ENCODE assay signal across 8 cellular contexts in the genomic region with DNA sequence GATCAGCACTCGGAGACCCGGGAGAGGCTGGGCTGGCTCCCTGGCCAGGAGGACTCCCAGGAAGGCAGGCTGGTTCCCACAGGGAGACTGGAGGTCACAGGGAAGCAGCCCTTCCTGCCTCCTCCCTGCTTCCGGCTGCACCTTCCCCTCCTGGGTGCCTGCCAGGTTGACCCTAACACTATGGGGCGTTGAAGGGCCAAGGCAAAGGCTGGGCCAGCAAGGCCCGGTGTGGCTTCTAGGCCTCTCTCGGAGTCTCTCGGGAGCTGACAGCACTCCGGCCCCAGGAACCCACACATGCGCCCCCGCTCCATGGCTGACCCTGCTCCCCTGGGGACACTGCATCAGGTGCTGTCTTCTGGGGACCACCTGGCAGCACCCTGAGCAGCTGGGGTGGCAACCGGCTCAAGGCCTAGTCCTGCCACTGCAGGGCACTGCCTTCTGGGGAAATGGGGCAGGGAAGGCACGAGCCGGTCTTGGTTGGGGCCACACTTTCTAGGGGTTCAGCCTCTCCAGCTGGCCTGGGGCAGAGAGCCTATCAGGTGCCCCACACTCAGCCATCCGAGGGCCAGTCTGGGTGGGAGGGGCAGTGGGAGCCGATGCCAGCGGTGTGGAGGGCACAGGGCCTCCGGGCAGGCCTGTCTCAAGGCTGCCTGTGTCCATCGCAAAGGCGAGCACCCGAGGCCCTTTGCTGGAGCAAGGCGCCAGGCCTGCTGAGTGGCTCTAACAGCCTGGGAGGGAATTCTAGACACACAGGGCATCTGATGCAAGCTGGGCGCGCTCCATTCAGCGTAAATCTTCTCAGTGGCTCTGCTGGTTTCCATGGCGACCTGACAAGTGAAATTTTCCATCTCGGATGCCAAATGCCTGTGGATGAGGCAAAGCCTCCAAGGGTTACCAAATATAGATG. TPM values are rescaled to one million over a fixed set of nuclear protein-coding genes. Genes with fewer than 3 reads are reported as not detected.
DNase-seq lines count a peak whose midpoint lies in the region; ATAC-seq and TF ChIP-seq lines count a peak whose summit lies in the region.

No MANE protein-coding gene starts in this region.

- TF ChIP-seq RAD21 in Ishikawa (IDR thresholded peaks at IDR 0.05; ENCODE audit: low read depth): no peak
- TF ChIP-seq RAD21 in liver (IDR thresholded peaks at IDR 0.05): no peak

- H3K36me3 ChIP-seq in liver (ENCODE audit: control insufficient read depth in 4 of 4, insufficient read depth in 3 of 4, low read depth in 1 of 4, low read length in 3 of 4): peaks cover 0 to 2% (median 0%) of the 10 kb centered on the region in 4 donors

- H3K9ac ChIP-seq in liver (ENCODE audit: low read depth in 1 of 2, low read length in 2 of 2): no peak overlapping the region

- DNase-seq in caudate nucleus (lab: John Stamatoyannopoulos, UW): peak in 53 of 61 donors; percentile 21 to 98 (median 76)
- peak; percentile 98 for DNase-seq in stromal cell of bone marrow (ENCODE audit: low read depth)
- DNase-seq in activated CD4-positive, CD25-positive, alpha-beta regulatory T cell (lab: John Stamatoyannopoulos, UW): no peak
- no peak for DNase-seq in germinal center (ENCODE audit: low spot score)

- TF ChIP-seq EP300 in Ishikawa (IDR thresholded peaks at IDR 0.05; ENCODE audit: borderline replicate concordance): no peak

- H3K9me3 ChIP-seq in liver (ENCODE audit: control insufficient read depth in 4 of 4, low read length in 3 of 4): no peaks in the 10 kb centered on the region

- no peak overlapping the region for H3K4me3 ChIP-seq in liver (ENCODE audit: low read depth in 1 of 3, low read length in 3 of 3)

- peaks cover 9 to 31% (median 13%) of the 10 kb centered on the region in 4 donors for H3K4me1 ChIP-seq in liver (ENCODE audit: control insufficient read depth in 4 of 4, insufficient read depth in 4 of 4, low read length in 3 of 4)

- H3K27me3 ChIP-seq in liver (ENCODE audit: control insufficient read depth in 4 of 4, insufficient read depth in 4 of 4, low read length in 3 of 4): no peaks in the 10 kb centered on the region

- H3K27ac ChIP-seq in caudate nucleus (ENCODE audit: low read depth, low read length) (peak overlapping the region; percentile 97), liver (ENCODE audit: low read depth in 1 of 2, low read length in 2 of 2) (peak overlapping the region; percentile 48 to 62)

- no peak for TF ChIP-seq CTCF in liver (IDR thresholded peaks at IDR 0.05; ENCODE audit: low read depth, low read length, missing input control)

- ATAC-seq in GM19328 (IDR thresholded peaks at IDR 0.05; ENCODE audit: unreplicated experiment): no peak
- ATAC-seq in HG02840 (IDR thresholded peaks at IDR 0.05; ENCODE audit: low FRiP score, unreplicated experiment): no peak

- 86% methylated on average over 26 of the region's 26 CpGs for WGBS in liver

TF ChIP-seq in Ishikawa, 13 proteins besides CTCF, POLR2A, EP300 and RAD21:
- no peak for TF ChIP-seq TCF12 (IDR thresholded peaks at IDR 0.05; ENCODE audit: low read depth)
- no peak for TF ChIP-seq EGR1 (IDR thresholded peaks at IDR 0.05)
- TF ChIP-seq NFIC (IDR thresholded peaks at IDR 0.05): peak; percentile 26; the same call in 1 of the 2 replicates

TF ChIP-seq in liver, 16 proteins besides CTCF, POLR2A, EP300 and RAD21:
- no peak for TF ChIP-seq EGR1 (IDR thresholded peaks at IDR 0.05; ENCODE audit: low read depth in 2 of 2)
- TF ChIP-seq HNF4A (conservative IDR thresholded peaks at IDR 0.05): no peak
- TF ChIP-seq, protein P1, sequence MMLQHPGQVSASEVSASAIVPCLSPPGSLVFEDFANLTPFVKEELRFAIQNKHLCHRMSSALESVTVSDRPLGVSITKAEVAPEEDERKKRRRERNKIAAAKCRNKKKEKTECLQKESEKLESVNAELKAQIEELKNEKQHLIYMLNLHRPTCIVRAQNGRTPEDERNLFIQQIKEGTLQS (IDR thresholded peaks at IDR 0.05): no peak
- peak; percentile 10 for TF ChIP-seq SP1 (IDR thresholded peaks at IDR 0.05)
- TF ChIP-seq, protein P2, sequence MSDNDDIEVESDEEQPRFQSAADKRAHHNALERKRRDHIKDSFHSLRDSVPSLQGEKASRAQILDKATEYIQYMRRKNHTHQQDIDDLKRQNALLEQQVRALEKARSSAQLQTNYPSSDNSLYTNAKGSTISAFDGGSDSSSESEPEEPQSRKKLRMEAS (IDR thresholded peaks at IDR 0.05): no peak
- no peak for TF ChIP-seq FOXA1 (IDR thresholded peaks at IDR 0.05)
- peak; percentile 44 for TF ChIP-seq NR2F2 (IDR thresholded peaks at IDR 0.05)

RNA-seq across cellular contexts. Expression of a gene that starts 5.6 kb away (rescaled TPM):
- 10 to 100 TPM; 26.7 to 45.1 TPM for total RNA-seq in liver
- 10 to 100 TPM in 1 of 2 donors, 1 to 10 TPM in 1; 3.8 to 95.7 TPM for polyA plus RNA-seq in liver

RNA-seq across cellular contexts. Expression of a gene that starts 45.1 kb away (rescaled TPM):
- under 1 TPM; 0.25 to 0.93 TPM for total RNA-seq in liver
- polyA plus RNA-seq in liver: under 1 TPM; 0.40 to 0.43 TPM

Comparison
In these comparisons a context has a peak if more than half of its experiments do, and no peak if none do; other contexts are left out.
1. DNase-seq: peak in caudate nucleus (53 of 61) and stromal cell of bone marrow (single experiment); none in activated CD4-positive, CD25-positive, alpha-beta regulatory T cell (0 of 4) and germinal center (single experiment).